ENCODE assay signal across 1 cellular context in genomic region chr1:43842099-43842498, GRCh38.
TF ChIP-seq lines count a peak whose summit lies in the region.

No MANE protein-coding gene starts in this region.

TF ChIP-seq in WTC11, 78 proteins besides CTCF, POLR2A, EP300 and RAD21 (continued from another document):
- TF ChIP-seq ZNF512 (CRISPR knock-in tag; IDR thresholded peaks at IDR 0.05; ENCODE audit: borderline replicate concordance), result no peak
- no peak for TF ChIP-seq FOXP4 (CRISPR knock-in tag; IDR thresholded peaks at IDR 0.05)
TF ChIP-seq in WTC11: peak in this region for 1.
